21 cellular contexts compared by ENCODE assay signal in genomic region chr11:47314992-47315391, GRCh38. TPM values are rescaled to one million over a fixed set of nuclear protein-coding genes. Genes with fewer than 3 reads are reported as not detected.
"Had no signal": no experiment of that assay in that cellular context is flagged by ENCODE, and none has a peak within 500 bp of the region (broad histone marks: within the 10 kb centered on the region; RNA-seq: fewer than 3 reads in every experiment).

No MANE protein-coding gene starts in this region.

- H3K4me3 ChIP-seq: body of pancreas, coronary artery, lower lobe of right lung, thyroid gland had no signal

- DNase-seq: activated B cell treated with CpG ODN at 0.5 μM for 24 hours; activated CD4-positive, alpha-beta memory T cell treated with anti-CD3 and anti-CD28 coated beads for 36 hours; activated CD4-positive, alpha-beta T cell treated with anti-CD3 and anti-CD28 coated beads for 4 hours; activated naive CD4-positive, alpha-beta T cell; activated T-cell treated with anti-CD3 and anti-CD28 coated beads for 4 hours; body of pancreas; hippocampal formation; islet precursor cell; lower lobe of right lung; retina; stimulated activated CD8-positive, alpha-beta memory T cell treated with anti-CD3 and anti-CD28 coated beads, Interleukin-4, amount 100 ng/mL, for 48 hours; stimulated activated naive CD4-positive, alpha-beta T cell; thyroid gland had no signal

- H3K4me1 Mint-ChIP-seq: mesothelial cell of epicardium had no signal

- H3K4me3 Mint-ChIP-seq: activated B cell treated with CpG ODN at 0.5 μM for 24 hours; activated CD4-positive, alpha-beta memory T cell treated with anti-CD3 and anti-CD28 coated beads for 36 hours; activated T-helper 17 cell treated with anti-CD3 and anti-CD28 coated beads, Interleukin-2, amount 50 U/mL, for 72 hours; central memory CD8-positive, alpha-beta T cell; mesothelial cell of epicardium; natural killer cell treated with Interleukin-12 subunit alpha and Interleukin-12 subunit beta and Interleukin-15 and Interleukin-18, amount 100 ng/mL, for 72 hours; T-helper 2 cell treated with Interferon-gamma antibody and Interleukin-4, amounts not matched to agents 5 μg/mL and 100 μg/mL, for 36 hours had no signal

- H3K27me3 ChIP-seq: body of pancreas, neutrophil, thyroid gland had no signal

- H3K9me3 Mint-ChIP-seq: activated B cell treated with CpG ODN at 0.5 μM for 24 hours; activated CD4-positive, alpha-beta memory T cell treated with anti-CD3 and anti-CD28 coated beads for 36 hours; activated T-helper 17 cell treated with anti-CD3 and anti-CD28 coated beads, Interleukin-2, amount 50 U/mL, for 72 hours; central memory CD8-positive, alpha-beta T cell; mesothelial cell of epicardium; natural killer cell treated with Interleukin-12 subunit alpha and Interleukin-12 subunit beta and Interleukin-15 and Interleukin-18, amount 100 ng/mL, for 72 hours; T-helper 2 cell treated with Interferon-gamma antibody and Interleukin-4, amounts not matched to agents 5 μg/mL and 100 μg/mL, for 36 hours had no signal

- H3K4me1 ChIP-seq: body of pancreas, lower lobe of right lung, thyroid gland had no signal

- ATAC-seq: activated T-helper 17 cell treated with anti-CD3 and anti-CD28 coated beads, Interleukin-2, amount 50 U/mL, for 72 hours; body of pancreas; lower lobe of right lung; natural killer cell treated with Interleukin-12 subunit alpha and Interleukin-12 subunit beta and Interleukin-15 and Interleukin-18, amount 100 ng/mL, for 72 hours had no signal

- H3K27ac Mint-ChIP-seq: activated B cell treated with CpG ODN at 0.5 μM for 24 hours; activated CD4-positive, alpha-beta memory T cell treated with anti-CD3 and anti-CD28 coated beads for 36 hours; activated T-helper 17 cell treated with anti-CD3 and anti-CD28 coated beads, Interleukin-2, amount 50 U/mL, for 72 hours; mesothelial cell of epicardium; T-helper 2 cell treated with Interferon-gamma antibody and Interleukin-4, amounts not matched to agents 5 μg/mL and 100 μg/mL, for 36 hours had no signal

- H3K9me3 ChIP-seq: body of pancreas, lower lobe of right lung, neutrophil, thyroid gland had no signal

- H3K27me3 Mint-ChIP-seq: activated B cell treated with CpG ODN at 0.5 μM for 24 hours; activated CD4-positive, alpha-beta memory T cell treated with anti-CD3 and anti-CD28 coated beads for 36 hours; activated T-helper 17 cell treated with anti-CD3 and anti-CD28 coated beads, Interleukin-2, amount 50 U/mL, for 72 hours; central memory CD8-positive, alpha-beta T cell; natural killer cell treated with Interleukin-12 subunit alpha and Interleukin-12 subunit beta and Interleukin-15 and Interleukin-18, amount 100 ng/mL, for 72 hours had no signal

RNA-seq across cellular contexts. Expression of gene MYBPC3, which starts 37.5 kb away (rescaled TPM):
- total RNA-seq: activated CD4-positive, alpha-beta memory T cell treated with anti-CD3 and anti-CD28 coated beads for 36 hours; activated T-helper 17 cell treated with anti-CD3 and anti-CD28 coated beads, Interleukin-2, amount 50 U/mL, for 72 hours; body of pancreas; glomerular endothelial cell; mesothelial cell of epicardium; natural killer cell treated with Interleukin-12 subunit alpha and Interleukin-12 subunit beta and Interleukin-15 and Interleukin-18, amount 100 ng/mL, for 72 hours; thyroid gland had no signal
